10 cellular contexts compared by ENCODE assay signal in the genomic region with DNA sequence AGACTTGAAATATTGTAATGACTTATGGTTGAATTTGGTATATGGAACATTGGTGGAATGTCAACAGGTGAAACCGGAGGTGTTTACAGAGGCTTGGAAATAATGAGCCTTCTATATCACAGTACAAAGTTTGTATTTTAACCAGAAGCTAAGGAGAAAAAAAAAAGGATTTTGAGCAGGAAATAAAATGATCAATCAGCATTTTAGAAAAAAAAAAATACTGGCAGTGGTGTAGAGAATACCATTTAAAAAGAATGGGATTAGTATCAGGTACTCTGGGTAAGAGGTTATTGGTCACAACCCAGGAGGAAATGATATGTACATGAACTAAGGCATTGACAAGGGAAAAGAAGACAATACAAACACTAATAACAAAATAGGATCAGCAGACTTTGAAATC.
"Had no signal": no experiment of that assay in that cellular context is flagged by ENCODE, and none has a peak within 500 bp of the region (broad histone marks: within the 10 kb centered on the region; RNA-seq: fewer than 3 reads in every experiment).

No MANE protein-coding gene starts in this region.

- H3K27ac Mint-ChIP-seq: H9, HFFc6 had no signal

- DNase-seq: GM23248, GOT3, H9, HCEC 1CT, HFFc6, KBM-7 had no signal

- H3K4me3 Mint-ChIP-seq: H9, HFFc6 had no signal

- FAIRE-seq: H54, HepG2 had no signal

- H2AFZ ChIP-seq: GM23248 had no signal

- H3K27ac ChIP-seq: GM23248, HL-60, KMS-11 had no signal

- H3K4me2 ChIP-seq: KMS-11 had no signal

- H3K9me3 Mint-ChIP-seq: H9 had no signal

- ATAC-seq: HepG2 had no signal

- H3K4me3 ChIP-seq: GM23248 had no signal

- H3K9ac ChIP-seq: GM23248, KMS-11 had no signal
